Comparison of ENCODE assay signal across 1 cellular context in the genomic region with DNA sequence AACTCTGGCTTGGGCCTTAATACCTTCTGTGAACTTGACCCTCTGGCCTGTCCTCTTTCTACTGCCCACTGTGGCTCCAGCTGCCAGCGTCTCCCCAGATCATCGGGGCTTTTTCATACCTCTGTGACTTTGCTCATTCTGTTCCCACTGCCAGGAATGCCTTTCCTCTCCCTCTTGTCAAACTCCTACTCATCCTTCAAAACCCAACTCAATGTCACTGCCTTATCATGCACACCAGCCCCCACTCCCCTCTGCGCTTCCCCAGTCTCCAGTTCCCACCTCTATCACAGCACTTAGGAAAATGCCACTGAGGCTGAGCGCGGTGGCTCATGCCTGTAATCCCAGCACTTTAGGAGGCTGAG.
TF ChIP-seq lines count a peak whose summit lies in the region.

No MANE protein-coding gene starts in this region.

TF ChIP-seq in SK-N-SH treated with all-trans-retinoic acid at 6 μM for 48 hours, 23 proteins besides CTCF, POLR2A, EP300 and RAD21 (continued from another document):
- TF ChIP-seq, protein P1, sequence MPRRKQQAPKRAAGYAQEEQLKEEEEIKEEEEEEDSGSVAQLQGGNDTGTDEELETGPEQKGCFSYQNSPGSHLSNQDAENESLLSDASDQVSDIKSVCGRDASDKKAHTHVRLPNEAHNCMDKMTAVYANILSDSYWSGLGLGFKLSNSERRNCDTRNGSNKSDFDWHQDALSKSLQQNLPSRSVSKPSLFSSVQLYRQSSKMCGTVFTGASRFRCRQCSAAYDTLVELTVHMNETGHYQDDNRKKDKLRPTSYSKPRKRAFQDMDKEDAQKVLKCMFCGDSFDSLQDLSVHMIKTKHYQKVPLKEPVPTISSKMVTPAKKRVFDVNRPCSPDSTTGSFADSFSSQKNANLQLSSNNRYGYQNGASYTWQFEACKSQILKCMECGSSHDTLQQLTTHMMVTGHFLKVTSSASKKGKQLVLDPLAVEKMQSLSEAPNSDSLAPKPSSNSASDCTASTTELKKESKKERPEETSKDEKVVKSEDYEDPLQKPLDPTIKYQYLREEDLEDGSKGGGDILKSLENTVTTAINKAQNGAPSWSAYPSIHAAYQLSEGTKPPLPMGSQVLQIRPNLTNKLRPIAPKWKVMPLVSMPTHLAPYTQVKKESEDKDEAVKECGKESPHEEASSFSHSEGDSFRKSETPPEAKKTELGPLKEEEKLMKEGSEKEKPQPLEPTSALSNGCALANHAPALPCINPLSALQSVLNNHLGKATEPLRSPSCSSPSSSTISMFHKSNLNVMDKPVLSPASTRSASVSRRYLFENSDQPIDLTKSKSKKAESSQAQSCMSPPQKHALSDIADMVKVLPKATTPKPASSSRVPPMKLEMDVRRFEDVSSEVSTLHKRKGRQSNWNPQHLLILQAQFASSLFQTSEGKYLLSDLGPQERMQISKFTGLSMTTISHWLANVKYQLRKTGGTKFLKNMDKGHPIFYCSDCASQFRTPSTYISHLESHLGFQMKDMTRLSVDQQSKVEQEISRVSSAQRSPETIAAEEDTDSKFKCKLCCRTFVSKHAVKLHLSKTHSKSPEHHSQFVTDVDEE (CRISPR knock-in tag; IDR thresholded peaks at IDR 0.05), result no peak
